In the genomic region with DNA sequence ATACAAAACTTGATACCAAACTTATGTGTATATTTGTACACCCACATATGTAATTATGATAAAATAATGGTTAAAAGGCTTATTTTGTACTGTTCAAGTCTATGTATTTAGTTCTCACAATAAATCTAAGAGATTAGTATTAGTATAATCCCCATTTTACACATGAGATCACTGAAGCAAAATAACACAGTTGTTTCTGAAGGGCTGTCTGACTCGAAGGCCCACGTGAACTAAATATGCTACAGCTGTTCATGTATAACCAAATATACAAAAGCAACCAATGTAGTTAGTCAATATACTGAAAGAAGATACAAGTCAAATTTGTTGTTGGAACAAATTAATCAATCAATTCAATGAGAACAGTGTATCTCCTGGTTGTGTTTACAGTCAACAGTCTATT, we compare ENCODE assay signal across 26 cellular contexts.
DNase-seq lines count a peak whose midpoint lies in the region; ATAC-seq, FAIRE-seq and TF ChIP-seq lines count a peak whose summit lies in the region.
"Had no signal": no experiment of that assay in that cellular context is flagged by ENCODE, and none has a peak within 500 bp of the region (broad histone marks: within the 10 kb centered on the region; RNA-seq: fewer than 3 reads in every experiment).

No MANE protein-coding gene starts in this region.

- peak; percentile 10 to 31 for DNase-seq in NCI-H524 (lab: John Stamatoyannopoulos, UW)
- no peak for DNase-seq in NCI-H524 treated with DMSO at 0.1 percent for 48 hours (lab: John Stamatoyannopoulos, UW)
- peak; percentile 35 for DNase-seq in COR-L47 (lab: John Stamatoyannopoulos, UW)
- no peak for DNase-seq in D721Med (ENCODE audit: insufficient read length, low spot score)
- peak; percentile 17 to 54 for DNase-seq in SJCRH30
- no peak for DNase-seq in esophagus squamous epithelium (lab: John Stamatoyannopoulos, UW)
- no peak for DNase-seq in EL
- DNase-seq: 8988T; ACHN; AML-193; BE2C; Calu3; CD4-positive, alpha-beta T cell; CD8-positive, alpha-beta memory T cell; DMS 273 treated with DMSO at 0.1 percent for 48 hours; DND-41; GDM1; GM23248; H7; HCEC 1CT had no signal

- peak; percentile 94 for FAIRE-seq in D721Med (lab: Jason Lieb, UNC)
- FAIRE-seq: A549, GM12878, GM19239, H1 had no signal

- WGBS in esophagus squamous epithelium, 2 donors, result 46 to 54% methylated on average over 2 of the region's 2 CpGs

- H3K27ac ChIP-seq in SJCRH30 (peak overlapping the region; percentile 65), esophagus squamous epithelium (no peak overlapping the region)
- H3K27ac ChIP-seq: A549; BLaER1 treated with 17β-estradiol and CSF1 and Interleukin-3, amounts not matched to agents 10 nM and 100 nM; GM23248 had no signal

- no peaks in the 10 kb centered on the region for H3K36me3 ChIP-seq in SJCRH30
- H3K36me3 ChIP-seq in esophagus squamous epithelium, result no peaks in the 10 kb centered on the region
- H3K36me3 ChIP-seq: BE2C; BLaER1 treated with 17β-estradiol and CSF1 and Interleukin-3, amounts not matched to agents 10 nM and 100 nM had no signal

- H3K9me3 ChIP-seq in SJCRH30 (replicated peaks) (no peaks in the 10 kb centered on the region), esophagus squamous epithelium (peaks cover 0 to 5% (median 0%) of the 10 kb centered on the region in 3 donors)
- H3K9me3 ChIP-seq: A549; BE2C; BLaER1 treated with 17β-estradiol and CSF1 and Interleukin-3, amounts not matched to agents 10 nM and 100 nM had no signal

- intact Hi-C loops in esophagus squamous epithelium (cut with DNase I), result no loop called here

- TF ChIP-seq CTCF in D721Med (IDR thresholded peaks at IDR 0.05; ENCODE audit: insufficient read depth, missing control alignments), result no peak
- TF ChIP-seq CTCF in esophagus squamous epithelium (IDR thresholded peaks at IDR 0.05), result no peak

- no peak for TF ChIP-seq POLR2A in esophagus squamous epithelium (IDR thresholded peaks at IDR 0.05)

- ATAC-seq in HG02759 (IDR thresholded peaks at IDR 0.05; ENCODE audit: unreplicated experiment), result no peak
- ATAC-seq: A549, GM12878 had no signal

- H3K27me3 ChIP-seq in SJCRH30 (no peaks in the 10 kb centered on the region), esophagus squamous epithelium (no peaks in the 10 kb centered on the region)
- H3K27me3 ChIP-seq: BE2C; BLaER1 treated with 17β-estradiol and CSF1 and Interleukin-3, amounts not matched to agents 10 nM and 100 nM had no signal

- peaks cover 11% of the 10 kb centered on the region for H3K4me1 ChIP-seq in SJCRH30
- no peaks in the 10 kb centered on the region for H3K4me1 ChIP-seq in esophagus squamous epithelium
- H3K4me1 ChIP-seq: A549, BE2C had no signal

- no peak overlapping the region for H3K4me3 ChIP-seq in SJCRH30
- H3K4me3 ChIP-seq in esophagus squamous epithelium, result no peak overlapping the region
- H3K4me3 ChIP-seq: A549; BLaER1 treated with 17β-estradiol and CSF1 and Interleukin-3, amounts not matched to agents 10 nM and 100 nM; GM12878; GM23248 had no signal

Comparison
In these comparisons a context has a peak if more than half of its experiments do, and no peak if none do; other contexts are left out.
1. DNase-seq: peak in NCI-H524 (2 of 2), COR-L47 (single experiment) and SJCRH30 (2 of 2); none in NCI-H524 treated with DMSO at 0.1 percent for 48 hours (single experiment), D721Med (single experiment), esophagus squamous epithelium (single experiment) and EL (single experiment).